Comparison of ENCODE assay signal across 8 cellular contexts in the genomic region with DNA sequence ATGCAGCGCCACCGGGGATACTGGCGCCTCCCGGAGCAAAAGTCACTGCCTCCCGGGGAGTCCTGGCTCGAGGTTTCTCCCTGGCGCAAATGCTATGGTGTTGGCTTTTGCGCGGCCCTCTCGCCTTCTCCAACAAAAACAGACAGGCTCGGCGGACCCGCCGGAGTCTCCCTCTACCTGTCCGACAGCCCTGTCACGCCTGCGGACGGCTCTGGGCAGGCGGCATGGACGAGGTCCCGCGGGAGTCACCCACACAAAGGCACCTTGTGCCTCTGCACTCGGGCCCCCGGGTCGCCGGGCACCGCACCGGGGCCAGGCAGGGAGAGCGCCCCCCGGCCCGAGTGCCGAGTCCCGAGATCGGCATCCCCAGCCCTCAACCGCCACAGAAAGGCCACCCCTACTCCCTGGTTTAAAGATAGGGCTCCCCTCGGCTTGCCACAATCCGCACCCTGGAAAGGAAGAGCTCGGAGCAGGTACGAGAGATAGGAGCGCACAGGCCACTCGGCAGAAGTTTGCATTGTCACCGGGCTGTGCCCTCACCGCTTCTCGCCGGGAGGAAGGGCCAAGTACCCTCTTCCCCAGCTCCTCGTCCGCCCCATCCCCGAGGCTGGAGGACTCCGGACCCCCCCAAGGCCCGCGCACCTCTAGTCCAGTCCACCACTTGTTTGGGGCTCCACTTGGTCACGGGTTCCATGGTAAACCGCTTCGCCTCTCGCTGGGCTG. TPM values are rescaled to one million over a fixed set of nuclear protein-coding genes. Genes with fewer than 3 reads are reported as not detected.
DNase-seq lines count a peak whose midpoint lies in the region; ATAC-seq and TF ChIP-seq lines count a peak whose summit lies in the region.

No MANE protein-coding gene starts in this region.

- H3K9me3 Mint-ChIP-seq in T-cell, result no peaks in the 10 kb centered on the region
- no peaks in the 10 kb centered on the region for H3K9me3 Mint-ChIP-seq in nephron progenitor cell

- peak in 1 of 6 experiments; percentile 5 for TF ChIP-seq CTCF in esophagus squamous epithelium (IDR thresholded peaks at IDR 0.05)
- TF ChIP-seq CTCF in nephron progenitor cell (IDR thresholded peaks at IDR 0.05), result no peak

- peak overlapping the region; percentile 94 to 97 (median 97) for H3K27ac ChIP-seq in esophagus squamous epithelium

- POLR2A ChIA-PET in T-cell (lab: Charles Lee), result no interaction called here

- H3K4me1 ChIP-seq in esophagus squamous epithelium, result peaks cover 9 to 48% (median 20%) of the 10 kb centered on the region in 3 donors

- intact Hi-C loops in esophagus squamous epithelium (cut with DNase I), result no loop called here

- 0% methylated on average over 3 to 14 of the region's 55 CpGs for WGBS in esophagus squamous epithelium, 2 donors

- no peaks in the 10 kb centered on the region for H3K9me3 ChIP-seq in esophagus squamous epithelium

- ATAC-seq in GM18511 (IDR thresholded peaks at IDR 0.05; ENCODE audit: unreplicated experiment) (peak; percentile 32), HG03097 (IDR thresholded peaks at IDR 0.05; ENCODE audit: low FRiP score, unreplicated experiment) (peak; percentile 18), T-cell (replicated peaks in 1 of 4) (no peak)

- H3K27ac Mint-ChIP-seq in T-cell, result no peak overlapping the region
- H3K27ac Mint-ChIP-seq in nephron progenitor cell, result no peak overlapping the region

- H3K36me3 ChIP-seq in esophagus squamous epithelium, result no peaks in the 10 kb centered on the region

- DNase-seq in 8988T, result peak; percentile 26
- DNase-seq in T-cell, result no peak
- no peak for DNase-seq in esophagus squamous epithelium (lab: John Stamatoyannopoulos, UW)
- DNase-seq in nephron progenitor cell, result peak; percentile 54
- no peak for DNase-seq in NK-92 (lab: John Stamatoyannopoulos, UW; ENCODE audit: unreplicated experiment)
- DNase-seq in NCI-H345 treated with DMSO at 0.1 percent for 48 hours (lab: John Stamatoyannopoulos, UW; ENCODE audit: unreplicated experiment), result no peak

- H3K27me3 Mint-ChIP-seq in T-cell (peaks cover 47 to 54% of the 10 kb centered on the region in 2 donors), nephron progenitor cell (ENCODE audit: low read depth, poor library complexity) (peaks cover 2% of the 10 kb centered on the region)

- H3K36me3 Mint-ChIP-seq in T-cell (no peaks in the 10 kb centered on the region), nephron progenitor cell (ENCODE audit: low read depth) (peaks cover 20% of the 10 kb centered on the region)

- no peak for TF ChIP-seq POLR2A in esophagus squamous epithelium (IDR thresholded peaks at IDR 0.05)

- CTCF ChIA-PET in T-cell (lab: Charles Lee), result no interaction called here

- H3K4me3 Mint-ChIP-seq in T-cell (peak overlapping the region in 2 of 3 donors; percentile 22 to 58), nephron progenitor cell (peak overlapping the region; percentile 98)

- peaks cover 0 to 4% (median 0%) of the 10 kb centered on the region in 4 donors for H3K27me3 ChIP-seq in esophagus squamous epithelium

- peak overlapping the region; percentile 85 to 94 (median 92) for H3K4me3 ChIP-seq in esophagus squamous epithelium

- H3K4me1 Mint-ChIP-seq in T-cell, result peaks cover 6 to 17% (median 16%) of the 10 kb centered on the region in 3 donors
- H3K4me1 Mint-ChIP-seq in nephron progenitor cell, result peaks cover 65% of the 10 kb centered on the region

RNA-seq across cellular contexts. Expression of a gene that starts 0.9 kb away (rescaled TPM):
- total RNA-seq in T-cell (under 1 TPM; 0.05 to 0.35 (median 0.20) TPM), esophagus squamous epithelium (10 to 100 TPM; 10.2 to 18.8 (median 13.8) TPM)

Comparison
In these comparisons a context has a peak if more than half of its experiments do, and no peak if none do; other contexts are left out.
1. DNase-seq: peak in 8988T (single experiment) and nephron progenitor cell (single experiment); none in T-cell (0 of 34), esophagus squamous epithelium (single experiment), NK-92 (single experiment) and NCI-H345 treated with DMSO at 0.1 percent for 48 hours (single experiment).
2. ATAC-seq: peak in GM18511 (single experiment) and HG03097 (single experiment); none in T-cell (0 of 4).
3. RNA of a gene that starts 0.9 kb away (total RNA-seq): 10.2 to 18.8 TPM in esophagus squamous epithelium; 0.05 to 0.35 TPM in T-cell; every median in the first group is over 4 times any median in the second.